21 cellular contexts compared by ENCODE assay signal in genomic region chr15:92121047-92121446, GRCh38.
A peak's percentile ranks its signal among the peaks of the same experiment; 100 is the strongest.
DNase-seq lines count a peak whose midpoint lies in the region; ATAC-seq and TF ChIP-seq lines count a peak whose summit lies in the region.
"Had no signal": no experiment of that assay in that cellular context is flagged by ENCODE, and none has a peak within 500 bp of the region (broad histone marks: within the 10 kb centered on the region; RNA-seq: fewer than 3 reads in every experiment).

No MANE protein-coding gene starts in this region.

- no peak for ATAC-seq in activated T-cell treated with anti-CD3 and anti-CD28 coated beads, Interleukin-2, amount 50 U/mL, for 72 hours (replicated peaks in 1 of 2)
- no peak for ATAC-seq in central memory CD8-positive, alpha-beta T cell (replicated peaks; ENCODE audit: extremely low read depth, poor library complexity, severe bottlenecking)
- ATAC-seq in HG02610 (IDR thresholded peaks at IDR 0.05; ENCODE audit: unreplicated experiment) (no peak), HG03469 (IDR thresholded peaks at IDR 0.05; ENCODE audit: unreplicated experiment) (no peak)
- ATAC-seq: Panc1, SK-N-SH treated with all-trans-retinoic acid at 6 μM for 48 hours had no signal

- peaks cover 5 to 6% of the 10 kb centered on the region in 2 donors for H3K36me3 Mint-ChIP-seq in activated T-cell treated with anti-CD3 and anti-CD28 coated beads, Interleukin-2, amount 50 U/mL, for 72 hours (ENCODE audit: insufficient read depth in 2 of 2)
- peaks cover 17% of the 10 kb centered on the region for H3K36me3 Mint-ChIP-seq in central memory CD8-positive, alpha-beta T cell (ENCODE audit: insufficient read depth)
- H3K36me3 Mint-ChIP-seq in mesothelial cell of epicardium (peaks cover 7% of the 10 kb centered on the region), type B pancreatic cell (peaks cover 32% of the 10 kb centered on the region)

- peak overlapping the region; percentile 56 for H3K27ac Mint-ChIP-seq in activated T-cell treated with anti-CD3 and anti-CD28 coated beads, Interleukin-2, amount 50 U/mL, for 72 hours
- peak overlapping the region; percentile 41 for H3K27ac Mint-ChIP-seq in central memory CD8-positive, alpha-beta T cell (ENCODE audit: low read depth)
- H3K27ac Mint-ChIP-seq in mesothelial cell of epicardium, result peak overlapping the region; percentile 83
- peak overlapping the region; percentile 87 for H3K27ac Mint-ChIP-seq in type B pancreatic cell
- H3K27ac Mint-ChIP-seq: CD4-positive, alpha-beta T cell had no signal

- DNase-seq in activated T-cell treated with anti-CD3 and anti-CD28 coated beads, Interleukin-2, amount 50 U/mL, for 72 hours, result no peak
- DNase-seq in activated T-cell treated with anti-CD3 and anti-CD28 coated beads, Interleukin-2, amount 50 U/mL, for 1 hour, result no peak
- DNase-seq in central memory CD8-positive, alpha-beta T cell (ENCODE audit: low spot score in 2 of 2), result no peak
- DNase-seq in mesothelial cell of epicardium (ENCODE audit: low spot score in 2 of 2, unreplicated experiment in 2 of 2) (no peak), type B pancreatic cell (ENCODE audit: extremely low spot score, unreplicated experiment) (no peak), activated gamma-delta T cell (lab: John Stamatoyannopoulos, UW) (no peak)
- DNase-seq: CD4-positive, alpha-beta T cell; DMS53; KBM-7; MG63; NCI-H1105 treated with DMSO at 0.1 percent for 48 hours; NCI-H146; NCI-H2081; NCI-H226; NCI-H510A; NCI-H69; SHP77 treated with DMSO at 0.1 percent for 48 hours had no signal

- peaks cover 6% of the 10 kb centered on the region for H3K4me1 Mint-ChIP-seq in activated T-cell treated with anti-CD3 and anti-CD28 coated beads, Interleukin-2, amount 50 U/mL, for 72 hours (ENCODE audit: low read depth)
- H3K4me1 Mint-ChIP-seq in central memory CD8-positive, alpha-beta T cell, result peaks cover 17% of the 10 kb centered on the region
- H3K4me1 Mint-ChIP-seq in mesothelial cell of epicardium, result peaks cover 66% of the 10 kb centered on the region
- H3K4me1 Mint-ChIP-seq in type B pancreatic cell (ENCODE audit: unreplicated experiment), result peaks cover 36% of the 10 kb centered on the region

- H3K9me3 Mint-ChIP-seq in activated T-cell treated with anti-CD3 and anti-CD28 coated beads, Interleukin-2, amount 50 U/mL, for 72 hours, result no peaks in the 10 kb centered on the region
- H3K9me3 Mint-ChIP-seq in central memory CD8-positive, alpha-beta T cell, result peaks cover 9% of the 10 kb centered on the region
- H3K9me3 Mint-ChIP-seq in mesothelial cell of epicardium, result peaks cover 8% of the 10 kb centered on the region
- peaks cover 13% of the 10 kb centered on the region for H3K9me3 Mint-ChIP-seq in type B pancreatic cell
- H3K9me3 Mint-ChIP-seq: CD4-positive, alpha-beta T cell had no signal

- TF ChIP-seq CTCF in mesothelial cell of epicardium (IDR thresholded peaks at IDR 0.05; ENCODE audit: unreplicated experiment), result no peak
- TF ChIP-seq CTCF in type B pancreatic cell (conservative IDR thresholded peaks at IDR 0.05), result no peak

- H3K27me3 Mint-ChIP-seq in activated T-cell treated with anti-CD3 and anti-CD28 coated beads, Interleukin-2, amount 50 U/mL, for 72 hours (ENCODE audit: low read depth), result no peaks in the 10 kb centered on the region
- H3K27me3 Mint-ChIP-seq in central memory CD8-positive, alpha-beta T cell, result no peaks in the 10 kb centered on the region
- peaks cover 20% of the 10 kb centered on the region for H3K27me3 Mint-ChIP-seq in mesothelial cell of epicardium (ENCODE audit: low read depth)
- peaks cover 2% of the 10 kb centered on the region for H3K27me3 Mint-ChIP-seq in type B pancreatic cell
- H3K27me3 Mint-ChIP-seq: CD4-positive, alpha-beta T cell had no signal

- H3K4me3 Mint-ChIP-seq in activated T-cell treated with anti-CD3 and anti-CD28 coated beads, Interleukin-2, amount 50 U/mL, for 72 hours, result no peak overlapping the region
- no peak overlapping the region for H3K4me3 Mint-ChIP-seq in central memory CD8-positive, alpha-beta T cell
- H3K4me3 Mint-ChIP-seq in mesothelial cell of epicardium, result no peak overlapping the region
- H3K4me3 Mint-ChIP-seq in type B pancreatic cell, result peak overlapping the region; percentile 51
- H3K4me3 Mint-ChIP-seq: CD4-positive, alpha-beta T cell had no signal
